In the genomic region with DNA sequence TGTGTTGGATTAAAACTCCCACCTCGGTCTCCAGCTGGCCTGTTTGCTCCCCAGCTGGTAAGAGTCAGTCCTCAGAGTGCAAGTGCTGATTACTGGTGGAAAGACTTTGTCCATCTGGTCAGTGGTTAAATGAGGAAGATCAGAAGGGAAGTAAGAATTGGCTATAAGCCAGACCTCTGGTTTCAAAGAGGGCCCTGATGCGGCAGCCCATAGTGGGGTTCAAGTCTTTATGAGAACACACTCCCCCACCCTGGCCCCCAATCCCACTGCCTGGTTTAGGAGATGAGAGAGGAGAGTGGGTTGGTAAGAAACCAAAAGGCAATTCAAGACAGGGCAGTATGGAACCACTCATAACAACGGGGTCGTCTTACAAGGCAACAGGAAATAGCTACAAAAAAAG, we compare ENCODE assay signal across 1 cellular context.
TF ChIP-seq lines count a peak whose summit lies in the region.

No MANE protein-coding gene starts in this region.

TF ChIP-seq in GM23338, 12 proteins besides CTCF, POLR2A, EP300 and RAD21:
- TF ChIP-seq ZNF462 (CRISPR knock-in tag; IDR thresholded peaks at IDR 0.05) (no peak), POLR2AphosphoS5 (IDR thresholded peaks at IDR 0.05; ENCODE audit: low read depth) (no peak), EZH2 (IDR thresholded peaks at IDR 0.05; ENCODE audit: low read depth, unreplicated experiment) (no peak), CREB1 (CRISPR knock-in tag; IDR thresholded peaks at IDR 0.05; ENCODE audit: low read depth) (no peak), ZNF114 (CRISPR knock-in tag; IDR thresholded peaks at IDR 0.05) (no peak), JUNB (IDR thresholded peaks at IDR 0.05; ENCODE audit: unreplicated experiment) (no peak), NANOG (IDR thresholded peaks at IDR 0.05; ENCODE audit: borderline replicate concordance) (no peak), EZH2phosphoT487 (IDR thresholded peaks at IDR 0.05; ENCODE audit: unreplicated experiment) (no peak)
- TF ChIP-seq, protein P1, sequence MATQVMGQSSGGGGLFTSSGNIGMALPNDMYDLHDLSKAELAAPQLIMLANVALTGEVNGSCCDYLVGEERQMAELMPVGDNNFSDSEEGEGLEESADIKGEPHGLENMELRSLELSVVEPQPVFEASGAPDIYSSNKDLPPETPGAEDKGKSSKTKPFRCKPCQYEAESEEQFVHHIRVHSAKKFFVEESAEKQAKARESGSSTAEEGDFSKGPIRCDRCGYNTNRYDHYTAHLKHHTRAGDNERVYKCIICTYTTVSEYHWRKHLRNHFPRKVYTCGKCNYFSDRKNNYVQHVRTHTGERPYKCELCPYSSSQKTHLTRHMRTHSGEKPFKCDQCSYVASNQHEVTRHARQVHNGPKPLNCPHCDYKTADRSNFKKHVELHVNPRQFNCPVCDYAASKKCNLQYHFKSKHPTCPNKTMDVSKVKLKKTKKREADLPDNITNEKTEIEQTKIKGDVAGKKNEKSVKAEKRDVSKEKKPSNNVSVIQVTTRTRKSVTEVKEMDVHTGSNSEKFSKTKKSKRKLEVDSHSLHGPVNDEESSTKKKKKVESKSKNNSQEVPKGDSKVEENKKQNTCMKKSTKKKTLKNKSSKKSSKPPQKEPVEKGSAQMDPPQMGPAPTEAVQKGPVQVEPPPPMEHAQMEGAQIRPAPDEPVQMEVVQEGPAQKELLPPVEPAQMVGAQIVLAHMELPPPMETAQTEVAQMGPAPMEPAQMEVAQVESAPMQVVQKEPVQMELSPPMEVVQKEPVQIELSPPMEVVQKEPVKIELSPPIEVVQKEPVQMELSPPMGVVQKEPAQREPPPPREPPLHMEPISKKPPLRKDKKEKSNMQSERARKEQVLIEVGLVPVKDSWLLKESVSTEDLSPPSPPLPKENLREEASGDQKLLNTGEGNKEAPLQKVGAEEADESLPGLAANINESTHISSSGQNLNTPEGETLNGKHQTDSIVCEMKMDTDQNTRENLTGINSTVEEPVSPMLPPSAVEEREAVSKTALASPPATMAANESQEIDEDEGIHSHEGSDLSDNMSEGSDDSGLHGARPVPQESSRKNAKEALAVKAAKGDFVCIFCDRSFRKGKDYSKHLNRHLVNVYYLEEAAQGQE (IDR thresholded peaks at IDR 0.05; ENCODE audit: unreplicated experiment), result no peak
- TF ChIP-seq, protein P2, sequence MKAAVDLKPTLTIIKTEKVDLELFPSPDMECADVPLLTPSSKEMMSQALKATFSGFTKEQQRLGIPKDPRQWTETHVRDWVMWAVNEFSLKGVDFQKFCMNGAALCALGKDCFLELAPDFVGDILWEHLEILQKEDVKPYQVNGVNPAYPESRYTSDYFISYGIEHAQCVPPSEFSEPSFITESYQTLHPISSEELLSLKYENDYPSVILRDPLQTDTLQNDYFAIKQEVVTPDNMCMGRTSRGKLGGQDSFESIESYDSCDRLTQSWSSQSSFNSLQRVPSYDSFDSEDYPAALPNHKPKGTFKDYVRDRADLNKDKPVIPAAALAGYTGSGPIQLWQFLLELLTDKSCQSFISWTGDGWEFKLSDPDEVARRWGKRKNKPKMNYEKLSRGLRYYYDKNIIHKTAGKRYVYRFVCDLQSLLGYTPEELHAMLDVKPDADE (IDR thresholded peaks at IDR 0.05), result no peak
